Comparison of ENCODE assay signal across 13 cellular contexts in genomic region chr7:40700653-40701475, GRCh38.
DNase-seq lines count a peak whose midpoint lies in the region; ATAC-seq, FAIRE-seq and TF ChIP-seq lines count a peak whose summit lies in the region.
"Had no signal": no experiment of that assay in that cellular context is flagged by ENCODE, and none has a peak within 500 bp of the region (broad histone marks: within the 10 kb centered on the region; RNA-seq: fewer than 3 reads in every experiment).

No MANE protein-coding gene starts in this region.

- H4K20me1 ChIP-seq in astrocyte (ENCODE audit: insufficient read depth, low read length): no peaks in the 10 kb centered on the region

- FAIRE-seq in astrocyte (lab: Jason Lieb, UNC): no peak
- FAIRE-seq: G401.6 had no signal

- peak; percentile 90 for DNase-seq in Daoy (ENCODE audit: low read depth)
- DNase-seq in LNCaP clone FGC (ENCODE audit: low read depth): no peak
- DNase-seq in astrocyte (ENCODE audit: low read depth): peak; percentile 56
- no peak for DNase-seq in Ammon's horn (ENCODE audit: low spot score)
- DNase-seq in NCI-H1694 treated with DMSO at 0.1 percent for 48 hours (lab: John Stamatoyannopoulos, UW): no peak
- DNase-seq: body of pancreas; natural killer cell; NCI-H82; stimulated activated CD4-positive, alpha-beta T cell treated with anti-CD3 and anti-CD28 coated beads, Interleukin-4, amount 100 ng/mL, for 4 hours had no signal

- no peak overlapping the region for H3K4me3 ChIP-seq in LNCaP clone FGC (ENCODE audit: low read depth, low read length)
- H3K4me3 ChIP-seq in astrocyte (ENCODE audit: insufficient read depth, low read depth, low read length): no peak overlapping the region
- H3K4me3 ChIP-seq: body of pancreas had no signal

- no peak overlapping the region for H3K4me2 ChIP-seq in astrocyte (ENCODE audit: low read length)

- peak; percentile 24; the same call in 1 of the 2 replicates for TF ChIP-seq CTCF in LNCaP clone FGC (IDR thresholded peaks at IDR 0.05; ENCODE audit: control insufficient read depth, extremely low read depth, insufficient read depth)
- peak; percentile 3 for TF ChIP-seq CTCF in astrocyte (IDR thresholded peaks at IDR 0.05; ENCODE audit: insufficient read depth, low read depth, low read length)
- no peak for TF ChIP-seq CTCF in nephron (IDR thresholded peaks at IDR 0.05; ENCODE audit: unreplicated experiment in 3 of 3)

- H3K9me3 ChIP-seq in astrocyte (ENCODE audit: insufficient read depth, low read depth, low read length): no peaks in the 10 kb centered on the region
- H3K9me3 ChIP-seq: body of pancreas had no signal

- H3K4me1 ChIP-seq in astrocyte (ENCODE audit: insufficient read depth, low read length): peaks cover 14% of the 10 kb centered on the region
- H3K4me1 ChIP-seq: body of pancreas had no signal

- H3K27ac ChIP-seq in astrocyte (ENCODE audit: low read depth, low read length): no peak overlapping the region
- H3K27ac ChIP-seq: body of pancreas had no signal

- no peaks in the 10 kb centered on the region for H3K36me3 ChIP-seq in astrocyte (ENCODE audit: insufficient read depth, low read length)

- no peaks in the 10 kb centered on the region for H3K27me3 Mint-ChIP-seq in astrocyte (ENCODE audit: low read depth, unreplicated experiment)
- H3K27me3 Mint-ChIP-seq in nephron (ENCODE audit: low read depth): no peaks in the 10 kb centered on the region

- H3K9ac ChIP-seq in astrocyte (ENCODE audit: low read length): no peak overlapping the region

- no peak for ATAC-seq in HG03095 (IDR thresholded peaks at IDR 0.05; ENCODE audit: unreplicated experiment)
- no peak for ATAC-seq in GM21717 (IDR thresholded peaks at IDR 0.05; ENCODE audit: unreplicated experiment)
- ATAC-seq: body of pancreas, natural killer cell had no signal

- no peak overlapping the region for H2AFZ ChIP-seq in astrocyte (ENCODE audit: low read depth, low read length)

- H3K36me3 Mint-ChIP-seq in astrocyte (ENCODE audit: low read depth, unreplicated experiment) (peaks cover 5% of the 10 kb centered on the region), nephron (ENCODE audit: low read depth) (no peaks in the 10 kb centered on the region)
- H3K36me3 Mint-ChIP-seq: natural killer cell had no signal

- no peaks in the 10 kb centered on the region for H3K9me3 Mint-ChIP-seq in astrocyte (ENCODE audit: unreplicated experiment)
- no peaks in the 10 kb centered on the region for H3K9me3 Mint-ChIP-seq in nephron
- H3K9me3 Mint-ChIP-seq: natural killer cell had no signal

- H3K4me3 Mint-ChIP-seq in astrocyte (ENCODE audit: unreplicated experiment) (no peak overlapping the region), nephron (no peak overlapping the region)
- H3K4me3 Mint-ChIP-seq: natural killer cell had no signal

- H3K27ac Mint-ChIP-seq in astrocyte (ENCODE audit: unreplicated experiment): peak overlapping the region; percentile 75
- peak overlapping the region; percentile 63 to 87 (median 78) for H3K27ac Mint-ChIP-seq in nephron
- H3K27ac Mint-ChIP-seq: natural killer cell had no signal

- H3K4me1 Mint-ChIP-seq in astrocyte (ENCODE audit: low read depth, unreplicated experiment): peaks cover 19% of the 10 kb centered on the region
- peaks cover 25% of the 10 kb centered on the region for H3K4me1 Mint-ChIP-seq in nephron
- H3K4me1 Mint-ChIP-seq: natural killer cell had no signal

- H3K79me2 ChIP-seq in astrocyte (ENCODE audit: insufficient read depth, low read length): no peaks in the 10 kb centered on the region

- H3K27me3 ChIP-seq in astrocyte (ENCODE audit: insufficient read depth, low read length): no peaks in the 10 kb centered on the region
- H3K27me3 ChIP-seq: body of pancreas had no signal

Comparison
In these comparisons a context has a peak if more than half of its experiments do, and no peak if none do; other contexts are left out.
1. DNase-seq: peak in Daoy (single experiment) and astrocyte (single experiment); none in LNCaP clone FGC (single experiment), Ammon's horn (single experiment) and NCI-H1694 treated with DMSO at 0.1 percent for 48 hours (single experiment).
2. CTCF ChIP-seq: peak in LNCaP clone FGC (single experiment) and astrocyte (single experiment); none in nephron (0 of 3).